Comparison of ENCODE assay signal across 8 cellular contexts in genomic region chr3:108091498-108092259, GRCh38. TPM values are rescaled to one million over a fixed set of nuclear protein-coding genes. Genes with fewer than 3 reads are reported as not detected.
DNase-seq lines count a peak whose midpoint lies in the region; TF ChIP-seq lines count a peak whose summit lies in the region.

No MANE protein-coding gene starts in this region.

- H3K36me3 ChIP-seq in HUES64 (ENCODE audit: insufficient read depth, low read length), result no peaks in the 10 kb centered on the region
- H3K36me3 ChIP-seq in esophagus (ENCODE audit: control insufficient read depth in 2 of 2, insufficient read depth in 2 of 2, low read length in 1 of 2), result no peaks in the 10 kb centered on the region
- no peaks in the 10 kb centered on the region for H3K36me3 ChIP-seq in neural progenitor cell

- H3K27ac Mint-ChIP-seq in neural progenitor cell, result no peak overlapping the region

- peaks cover 3% of the 10 kb centered on the region; the same call in 1 of the 2 replicates for H3K4me1 ChIP-seq in HUES64 (ENCODE audit: insufficient read depth, low read length)
- H3K4me1 ChIP-seq in esophagus (ENCODE audit: control insufficient read depth in 2 of 2, insufficient read depth in 2 of 2, low read length in 1 of 2), result no peaks in the 10 kb centered on the region
- peaks cover 12% of the 10 kb centered on the region for H3K4me1 ChIP-seq in neural progenitor cell

- peaks cover 12% of the 10 kb centered on the region for H3K4me1 Mint-ChIP-seq in neural progenitor cell

- no peak overlapping the region for H3K27ac ChIP-seq in HUES64 (ENCODE audit: low read depth, low read length)
- peak overlapping the region; percentile 83 to 95 for H3K27ac ChIP-seq in esophagus (ENCODE audit: low read depth in 2 of 2, low read length in 1 of 2)
- H3K27ac ChIP-seq in neural progenitor cell, result no peak overlapping the region

- 31% methylated on average over 42 of the region's 42 CpGs for WGBS in HUES64
- 26 to 31% methylated on average over 42 of the region's 42 CpGs for WGBS in esophagus, 2 donors

- TF ChIP-seq CTCF in neural progenitor cell (IDR thresholded peaks at IDR 0.05), result no peak

- DNase-seq in Daoy (ENCODE audit: low read depth) (peak; percentile 12), activated T-cell treated with anti-CD3 and anti-CD28 coated beads for 1 hour (ENCODE audit: low read depth) (peak; percentile 34), neural progenitor cell (ENCODE audit: low spot score) (peak; percentile 42), SIG-M5 (lab: John Stamatoyannopoulos, UW) (no peak), NCI-H82 (lab: John Stamatoyannopoulos, UW) (no peak), NCI-H2081 (lab: John Stamatoyannopoulos, UW) (no peak)

- H3K9ac ChIP-seq in HUES64 (ENCODE audit: low read depth, low read length), result peak overlapping the region; percentile 71; the same call in 1 of the 2 replicates
- H3K9ac ChIP-seq in neural progenitor cell, result no peak overlapping the region

- peaks cover 3% of the 10 kb centered on the region for H3F3A ChIP-seq in neural progenitor cell (ENCODE audit: low read depth)

- peak overlapping the region; percentile 95 for H3K4me2 ChIP-seq in neural progenitor cell

- peaks cover 6% of the 10 kb centered on the region for H3K27me3 Mint-ChIP-seq in neural progenitor cell (ENCODE audit: insufficient read depth, low read depth)

- H3K9me3 ChIP-seq in HUES64 (ENCODE audit: insufficient read depth, low read depth, low read length) (peaks cover 4% of the 10 kb centered on the region), esophagus (ENCODE audit: control insufficient read depth in 2 of 2, insufficient read depth in 1 of 2, low read depth in 1 of 2, low read length in 1 of 2) (no peaks in the 10 kb centered on the region), neural progenitor cell (ENCODE audit: low read depth) (no peaks in the 10 kb centered on the region)

- H3K79me2 ChIP-seq in neural progenitor cell (ENCODE audit: low read depth), result peaks cover 21% of the 10 kb centered on the region

- H3K36me3 Mint-ChIP-seq in neural progenitor cell, result no peaks in the 10 kb centered on the region

- H3K9me3 Mint-ChIP-seq in neural progenitor cell, result peaks cover 3% of the 10 kb centered on the region

- H3K4me3 ChIP-seq in HUES64 (ENCODE audit: low read length) (peak overlapping the region; percentile 85), esophagus (ENCODE audit: low read depth in 1 of 2, low read length in 2 of 2) (peak overlapping the region; percentile 94 to 97), neural progenitor cell (peak overlapping the region; percentile 88)

- H3K27me3 ChIP-seq in HUES64 (ENCODE audit: insufficient read depth, low read length) (peaks cover 45% of the 10 kb centered on the region), esophagus (ENCODE audit: control insufficient read depth in 1 of 2, insufficient read depth in 2 of 2, low read length in 2 of 2) (no peaks in the 10 kb centered on the region), neural progenitor cell (peaks cover 40% of the 10 kb centered on the region)

- H4K20me1 ChIP-seq in neural progenitor cell (ENCODE audit: low read depth), result no peaks in the 10 kb centered on the region

- peak overlapping the region; percentile 59 for H2AFZ ChIP-seq in neural progenitor cell (replicated peaks)

- peak overlapping the region; percentile 86 for H3K4me3 Mint-ChIP-seq in neural progenitor cell

RNA-seq across cellular contexts. Expression of gene CD47, which starts 0.8 kb away (rescaled TPM):
- total RNA-seq in Daoy (2014; rRNA removed; shearing (Covaris generic)), result 160 and 273 TPM in 2 replicates
- 15.1 TPM for polyA plus RNA-seq in HUES64 (2013, experiment 1 of 2)
- 18.8 TPM for polyA plus RNA-seq in HUES64 (2013, experiment 2 of 2)
- 10 to 100 TPM; 73.6 to 73.7 TPM for polyA plus RNA-seq in esophagus
- 81.3 and 102 TPM in 2 replicates for total RNA-seq in neural progenitor cell (ENCODE audit: low replicate concordance)

Comparison
In these comparisons a context has a peak if more than half of its experiments do, and no peak if none do; other contexts are left out.
1. DNase-seq: peak in Daoy (single experiment), activated T-cell treated with anti-CD3 and anti-CD28 coated beads for 1 hour (single experiment) and neural progenitor cell (single experiment); none in SIG-M5 (single experiment), NCI-H82 (single experiment) and NCI-H2081 (0 of 2).
2. H3K27ac ChIP-seq: peak in esophagus (2 of 2); none in HUES64 (single experiment) and neural progenitor cell (single experiment).
3. Peak in every context shown above with its lines, with median percentiles within 50 percentile points of each other: H3K4me3 ChIP-seq.